Comparison of ENCODE assay signal across 16 cellular contexts in genomic region chr15:25178835-25179672, GRCh38.
A peak's percentile ranks its signal among the peaks of the same experiment; 100 is the strongest.
DNase-seq lines count a peak whose midpoint lies in the region; ATAC-seq, FAIRE-seq and TF ChIP-seq lines count a peak whose summit lies in the region.
"Had no signal": no experiment of that assay in that cellular context is flagged by ENCODE, and none has a peak within 500 bp of the region (broad histone marks: within the 10 kb centered on the region; RNA-seq: fewer than 3 reads in every experiment).

No MANE protein-coding gene starts in this region.

- H3K4me3 Mint-ChIP-seq in activated CD4-positive, alpha-beta memory T cell treated with anti-CD3 and anti-CD28 coated beads, Interleukin-2, amount 10 ng/mL, durations not matched to agents 7 days and 5 days, result no peak overlapping the region
- H3K4me3 Mint-ChIP-seq: neural crest cell had no signal

- H3K36me3 ChIP-seq in smooth muscle cell (ENCODE audit: low read depth), result no peaks in the 10 kb centered on the region
- H3K36me3 ChIP-seq: BLaER1 had no signal

- no peaks in the 10 kb centered on the region for H3F3A ChIP-seq in smooth muscle cell (ENCODE audit: low read depth)

- no peak overlapping the region for H3K4me3 ChIP-seq in smooth muscle cell
- H3K4me3 ChIP-seq: BLaER1, K562 had no signal

- H2AFZ ChIP-seq in smooth muscle cell (ENCODE audit: low read depth), result no peak overlapping the region

- no peak for ATAC-seq in left ventricle myocardium superior
- no peak for ATAC-seq in GM18517 (IDR thresholded peaks at IDR 0.05; ENCODE audit: unreplicated experiment)
- ATAC-seq: HCT116, K562, PC-3 had no signal

- FAIRE-seq in GM12892 (lab: Jason Lieb, UNC), result no peak
- FAIRE-seq: K562 had no signal

- H3K9me3 ChIP-seq in smooth muscle cell (replicated peaks; ENCODE audit: low read depth), result peaks cover 4% of the 10 kb centered on the region

- DNase-seq in GM12892 (ENCODE audit: insufficient read length) (peak; percentile 5), left ventricle myocardium superior (peak; percentile 22), posterior vena cava (ENCODE audit: low spot score) (peak; percentile 66), SIG-M5 treated with dmso at 0.1 percent for 504 hours (lab: John Stamatoyannopoulos, UW; ENCODE audit: unreplicated experiment) (no peak), smooth muscle cell (lab: John Stamatoyannopoulos, UW; ENCODE audit: unreplicated experiment) (no peak), NCI-H2171 (lab: John Stamatoyannopoulos, UW) (no peak)
- peak; percentile 14 for DNase-seq in activated CD4-positive, alpha-beta memory T cell treated with anti-CD3 and anti-CD28 coated beads, Interleukin-2, amount 10 ng/mL, durations not matched to agents 7 days and 5 days
- DNase-seq: DMS53, NCI-H1417 treated with DMSO at 0.1 percent for 48 hours, NCI-H510A, PC-3 had no signal

- H3K27me3 Mint-ChIP-seq in activated CD4-positive, alpha-beta memory T cell treated with anti-CD3 and anti-CD28 coated beads, Interleukin-2, amount 10 ng/mL, durations not matched to agents 7 days and 5 days, result no peaks in the 10 kb centered on the region

- peaks cover 42% of the 10 kb centered on the region for H3K9me3 Mint-ChIP-seq in activated CD4-positive, alpha-beta memory T cell treated with anti-CD3 and anti-CD28 coated beads, Interleukin-2, amount 10 ng/mL, durations not matched to agents 7 days and 5 days

- H3K36me3 Mint-ChIP-seq in activated CD4-positive, alpha-beta memory T cell treated with anti-CD3 and anti-CD28 coated beads, Interleukin-2, amount 10 ng/mL, durations not matched to agents 7 days and 5 days (ENCODE audit: low read depth), result no peaks in the 10 kb centered on the region

- H4K20me1 ChIP-seq in smooth muscle cell (ENCODE audit: low read depth), result no peaks in the 10 kb centered on the region
- H4K20me1 ChIP-seq: BLaER1 had no signal

- H3K4me1 Mint-ChIP-seq in activated CD4-positive, alpha-beta memory T cell treated with anti-CD3 and anti-CD28 coated beads, Interleukin-2, amount 10 ng/mL, durations not matched to agents 7 days and 5 days, result no peaks in the 10 kb centered on the region
- H3K4me1 Mint-ChIP-seq: neural crest cell had no signal

- H3K9ac ChIP-seq in smooth muscle cell (ENCODE audit: low read depth), result no peak overlapping the region
- H3K9ac ChIP-seq: BLaER1 had no signal

- H3K4me1 ChIP-seq in smooth muscle cell (ENCODE audit: low read depth), result no peaks in the 10 kb centered on the region
- H3K4me1 ChIP-seq: BLaER1 had no signal

- H3K27me3 ChIP-seq in smooth muscle cell (ENCODE audit: low read depth), result no peaks in the 10 kb centered on the region
- H3K27me3 ChIP-seq: BLaER1 had no signal

- CTCF ChIA-PET in activated CD4-positive, alpha-beta memory T cell treated with anti-CD3 and anti-CD28 coated beads, Interleukin-2, amount 10 ng/mL, durations not matched to agents 7 days and 5 days (lab: Charles Lee), result no interaction called here

- no peak overlapping the region for H3K4me2 ChIP-seq in smooth muscle cell
- H3K4me2 ChIP-seq: BLaER1 had no signal

- no peak for TF ChIP-seq POLR2A in GM12892 (IDR thresholded peaks at IDR 0.05; ENCODE audit: low read depth, low read length)

- no peaks in the 10 kb centered on the region for H3K79me2 ChIP-seq in smooth muscle cell (ENCODE audit: low read depth)

- POLR2A ChIA-PET in activated CD4-positive, alpha-beta memory T cell treated with anti-CD3 and anti-CD28 coated beads, Interleukin-2, amount 10 ng/mL, durations not matched to agents 7 days and 5 days (lab: Charles Lee), result no interaction called here

- TF ChIP-seq CTCF in smooth muscle cell (IDR thresholded peaks at IDR 0.05; ENCODE audit: borderline replicate concordance, insufficient read depth, poor library complexity, severe bottlenecking), result no peak

- H3K27ac Mint-ChIP-seq in activated CD4-positive, alpha-beta memory T cell treated with anti-CD3 and anti-CD28 coated beads, Interleukin-2, amount 10 ng/mL, durations not matched to agents 7 days and 5 days, result no peak overlapping the region

- intact Hi-C loops in left ventricle myocardium superior (cut with micrococcal nuclease) (no loop called here), posterior vena cava (cut with DNase I) (no loop called here)

- no peak overlapping the region for H3K27ac ChIP-seq in smooth muscle cell (ENCODE audit: low read depth)
- H3K27ac ChIP-seq: BLaER1 had no signal

- WGBS in smooth muscle cell (ENCODE audit: low lambda C conversion rate), result 82% methylated on average over 17 of the region's 17 CpGs

Comparison
In these comparisons a context has a peak if more than half of its experiments do, and no peak if none do; other contexts are left out.
1. DNase-seq: peak in GM12892 (single experiment), activated CD4-positive, alpha-beta memory T cell treated with anti-CD3 and anti-CD28 coated beads, Interleukin-2, amount 10 ng/mL, durations not matched to agents 7 days and 5 days (single experiment), left ventricle myocardium superior (single experiment) and posterior vena cava (single experiment); none in SIG-M5 treated with dmso at 0.1 percent for 504 hours (single experiment), smooth muscle cell (single experiment) and NCI-H2171 (single experiment).